In genomic region chr3:130772124-130772523, GRCh38 we compare ENCODE assay signal across 13 cellular contexts. TPM values are rescaled to one million over a fixed set of nuclear protein-coding genes. Genes with fewer than 3 reads are reported as not detected.
DNase-seq lines count a peak whose midpoint lies in the region.
"Had no signal": no experiment of that assay in that cellular context is flagged by ENCODE, and none has a peak within 500 bp of the region (broad histone marks: within the 10 kb centered on the region; RNA-seq: fewer than 3 reads in every experiment).

No MANE protein-coding gene starts in this region.

- intact Hi-C loops in dendritic cell treated with granulocyte-macrophage colony-stimulating factor and Interleukin-4, amounts not matched to agents 40 ng/mL and 50 ng/mL, for 4 days (cut with micrococcal nuclease), result no loop called here
- intact Hi-C loops in activated T-helper 2 cell treated with anti-CD3 and anti-CD28 coated beads, Interferon-gamma antibody, Interleukin-2, Interleukin-4, amounts not matched to agents 10 μg/mL and 5 μg/mL and 100 μg/mL, durations not matched to agents 14 hours and 24 hours and 36 hours (cut with micrococcal nuclease), result no loop called here

- DNase-seq in DMS 273 (lab: John Stamatoyannopoulos, UW; ENCODE audit: unreplicated experiment) (peak; percentile 82), KBM-7 (peak; percentile 80), NCI-H82 (lab: John Stamatoyannopoulos, UW) (peak; percentile 57), hepatic stellate cell (ENCODE audit: low spot score) (no peak)
- no peak for DNase-seq in stimulated activated CD4-positive, alpha-beta T cell treated with anti-CD3 and anti-CD28 coated beads, Interleukin-2, amount 100 ng/mL, for 24 hours
- no peak for DNase-seq in activated T-helper 2 cell treated with anti-CD3 and anti-CD28 coated beads, Interferon-gamma antibody, Interleukin-2, Interleukin-4, amounts not matched to agents 10 μg/mL and 5 μg/mL and 100 μg/mL, durations not matched to agents 14 hours and 24 hours and 36 hours (ENCODE audit: low spot score)
- DNase-seq: ACHN; CD4-positive, CD25-positive, alpha-beta regulatory T cell; GOT3; NCI-H187 treated with DMSO at 0.1 percent for 48 hours; NCI-H510A treated with DMSO at 0.1 percent for 48 hours; PC-9 had no signal

- peak overlapping the region; percentile 49 for H3K27ac Mint-ChIP-seq in dendritic cell treated with granulocyte-macrophage colony-stimulating factor and Interleukin-4, amounts not matched to agents 40 ng/mL and 50 ng/mL, for 4 days
- H3K27ac Mint-ChIP-seq in activated T-helper 2 cell treated with anti-CD3 and anti-CD28 coated beads, Interferon-gamma antibody, Interleukin-2, Interleukin-4, amounts not matched to agents 10 μg/mL and 5 μg/mL and 100 μg/mL, durations not matched to agents 14 hours and 24 hours and 36 hours, result no peak overlapping the region
- H3K27ac Mint-ChIP-seq: CD4-positive, CD25-positive, alpha-beta regulatory T cell had no signal

- no peak overlapping the region for H3K4me3 Mint-ChIP-seq in dendritic cell treated with granulocyte-macrophage colony-stimulating factor and Interleukin-4, amounts not matched to agents 40 ng/mL and 50 ng/mL, for 4 days
- H3K4me3 Mint-ChIP-seq in activated T-helper 2 cell treated with anti-CD3 and anti-CD28 coated beads, Interferon-gamma antibody, Interleukin-2, Interleukin-4, amounts not matched to agents 10 μg/mL and 5 μg/mL and 100 μg/mL, durations not matched to agents 14 hours and 24 hours and 36 hours (ENCODE audit: low read depth), result no peak overlapping the region
- H3K4me3 Mint-ChIP-seq: CD4-positive, CD25-positive, alpha-beta regulatory T cell had no signal

- H3K9me3 Mint-ChIP-seq in dendritic cell treated with granulocyte-macrophage colony-stimulating factor and Interleukin-4, amounts not matched to agents 40 ng/mL and 50 ng/mL, for 4 days, result no peaks in the 10 kb centered on the region
- no peaks in the 10 kb centered on the region for H3K9me3 Mint-ChIP-seq in activated T-helper 2 cell treated with anti-CD3 and anti-CD28 coated beads, Interferon-gamma antibody, Interleukin-2, Interleukin-4, amounts not matched to agents 10 μg/mL and 5 μg/mL and 100 μg/mL, durations not matched to agents 14 hours and 24 hours and 36 hours

- peaks cover 16% of the 10 kb centered on the region for H3K4me1 Mint-ChIP-seq in dendritic cell treated with granulocyte-macrophage colony-stimulating factor and Interleukin-4, amounts not matched to agents 40 ng/mL and 50 ng/mL, for 4 days (ENCODE audit: low read depth)
- H3K4me1 Mint-ChIP-seq in activated T-helper 2 cell treated with anti-CD3 and anti-CD28 coated beads, Interferon-gamma antibody, Interleukin-2, Interleukin-4, amounts not matched to agents 10 μg/mL and 5 μg/mL and 100 μg/mL, durations not matched to agents 14 hours and 24 hours and 36 hours (ENCODE audit: low read depth), result no peaks in the 10 kb centered on the region
- H3K4me1 Mint-ChIP-seq: CD4-positive, CD25-positive, alpha-beta regulatory T cell had no signal

- no peaks in the 10 kb centered on the region for H3K27me3 Mint-ChIP-seq in dendritic cell treated with granulocyte-macrophage colony-stimulating factor and Interleukin-4, amounts not matched to agents 40 ng/mL and 50 ng/mL, for 4 days
- peaks cover 31% of the 10 kb centered on the region for H3K27me3 Mint-ChIP-seq in activated T-helper 2 cell treated with anti-CD3 and anti-CD28 coated beads, Interferon-gamma antibody, Interleukin-2, Interleukin-4, amounts not matched to agents 10 μg/mL and 5 μg/mL and 100 μg/mL, durations not matched to agents 14 hours and 24 hours and 36 hours (ENCODE audit: low read depth)

- in situ Hi-C loops in KBM-7 (cut with MboI; ENCODE audit: low pct_unique_long_range_greater_than_20kb, low sequenced_read_pairs), result no loop called here

- no peaks in the 10 kb centered on the region for H3K36me3 Mint-ChIP-seq in dendritic cell treated with granulocyte-macrophage colony-stimulating factor and Interleukin-4, amounts not matched to agents 40 ng/mL and 50 ng/mL, for 4 days (ENCODE audit: low read depth)
- no peaks in the 10 kb centered on the region for H3K36me3 Mint-ChIP-seq in activated T-helper 2 cell treated with anti-CD3 and anti-CD28 coated beads, Interferon-gamma antibody, Interleukin-2, Interleukin-4, amounts not matched to agents 10 μg/mL and 5 μg/mL and 100 μg/mL, durations not matched to agents 14 hours and 24 hours and 36 hours (ENCODE audit: low read depth)
- H3K36me3 Mint-ChIP-seq: CD4-positive, CD25-positive, alpha-beta regulatory T cell had no signal

RNA-seq across cellular contexts. Expression of gene PIK3R4, which starts 25.5 kb away (rescaled TPM):
- total RNA-seq in activated T-helper 2 cell treated with anti-CD3 and anti-CD28 coated beads, Interferon-gamma antibody, Interleukin-2, Interleukin-4, amounts not matched to agents 10 μg/mL and 5 μg/mL and 100 μg/mL, durations not matched to agents 14 hours and 24 hours and 36 hours, result 33.4 and 34.9 TPM in 2 replicates

Comparison
In these comparisons a context has a peak if more than half of its experiments do, and no peak if none do; other contexts are left out.
1. DNase-seq: peak in DMS 273 (single experiment), KBM-7 (single experiment) and NCI-H82 (single experiment); none in hepatic stellate cell (single experiment), stimulated activated CD4-positive, alpha-beta T cell treated with anti-CD3 and anti-CD28 coated beads, Interleukin-2, amount 100 ng/mL, for 24 hours (0 of 2) and activated T-helper 2 cell treated with anti-CD3 and anti-CD28 coated beads, Interferon-gamma antibody, Interleukin-2, Interleukin-4, amounts not matched to agents 10 μg/mL and 5 μg/mL and 100 μg/mL, durations not matched to agents 14 hours and 24 hours and 36 hours (single experiment).